In genomic region chr12:4107436-4107878, GRCh38 we compare ENCODE assay signal across 8 cellular contexts.
DNase-seq lines count a peak whose midpoint lies in the region; ATAC-seq and TF ChIP-seq lines count a peak whose summit lies in the region.

No MANE protein-coding gene starts in this region.

- no peaks in the 10 kb centered on the region for H3K9me2 ChIP-seq in OCI-LY1 (ENCODE audit: low read depth, low read length)

- peak; percentile 71 for TF ChIP-seq CTCF in OCI-LY1 (IDR thresholded peaks at IDR 0.05; ENCODE audit: low read length)
- peak; percentile 81 for TF ChIP-seq CTCF in fibroblast of villous mesenchyme (IDR thresholded peaks at IDR 0.05; ENCODE audit: insufficient read depth, low read depth, low read length)

- H2AFZ ChIP-seq in OCI-LY1 (ENCODE audit: low read length) = no peak overlapping the region

- H3F3A ChIP-seq in OCI-LY1 (ENCODE audit: insufficient read depth, low read length) = no peaks in the 10 kb centered on the region

- H3K4me3 ChIP-seq in OCI-LY1 (ENCODE audit: low read depth, low read length, poor library complexity, severe bottlenecking) (no peak overlapping the region), fibroblast of villous mesenchyme (ENCODE audit: low read depth, low read length) (no peak overlapping the region)

- no peaks in the 10 kb centered on the region for H3K9me3 ChIP-seq in OCI-LY1 (ENCODE audit: low read length)

- H3K27me3 ChIP-seq in OCI-LY1 (ENCODE audit: insufficient read depth, low read length) = no peaks in the 10 kb centered on the region; the same call in 1 of the 2 replicates

- H4K20me1 ChIP-seq in OCI-LY1 (ENCODE audit: insufficient read depth, low read length) = no peaks in the 10 kb centered on the region

- DNase-seq in AG20443 (ENCODE audit: low spot score) = peak; percentile 44
- peak; percentile 48 for DNase-seq in activated T-cell treated with anti-CD3 and anti-CD28 coated beads, Interleukin-2, amount 50 U/mL, for 1 hour
- peak; percentile 65 for DNase-seq in fibroblast of villous mesenchyme (ENCODE audit: low read depth)
- peak; percentile 27 for DNase-seq in renal cortical epithelial cell (ENCODE audit: low read depth)
- no peak for DNase-seq in NCI-H510A treated with DMSO at 0.1 percent for 48 hours (lab: John Stamatoyannopoulos, UW)

- H3K4me2 ChIP-seq in OCI-LY1 (ENCODE audit: low read length) = no peak overlapping the region

- H3K4me1 ChIP-seq in OCI-LY1 (ENCODE audit: insufficient read depth, low read length, severe bottlenecking) = no peaks in the 10 kb centered on the region

- no peaks in the 10 kb centered on the region for H3K79me2 ChIP-seq in OCI-LY1 (ENCODE audit: insufficient read depth, low read length)

- H3K9ac ChIP-seq in OCI-LY1 (ENCODE audit: low read length) = no peak overlapping the region

- peak; percentile 91 for ATAC-seq in GM18909 (IDR thresholded peaks at IDR 0.05; ENCODE audit: poor library complexity, unreplicated experiment)
- peak; percentile 79 for ATAC-seq in HG03066 (IDR thresholded peaks at IDR 0.05; ENCODE audit: low read depth, unreplicated experiment)

- H3K36me3 ChIP-seq in OCI-LY1 (ENCODE audit: insufficient read depth, low read length) = no peaks in the 10 kb centered on the region

- H3K27ac ChIP-seq in OCI-LY1 (ENCODE audit: low read depth, low read length, poor library complexity, severe bottlenecking) = no peak overlapping the region
